Comparison of ENCODE assay signal across 22 cellular contexts in the genomic region with DNA sequence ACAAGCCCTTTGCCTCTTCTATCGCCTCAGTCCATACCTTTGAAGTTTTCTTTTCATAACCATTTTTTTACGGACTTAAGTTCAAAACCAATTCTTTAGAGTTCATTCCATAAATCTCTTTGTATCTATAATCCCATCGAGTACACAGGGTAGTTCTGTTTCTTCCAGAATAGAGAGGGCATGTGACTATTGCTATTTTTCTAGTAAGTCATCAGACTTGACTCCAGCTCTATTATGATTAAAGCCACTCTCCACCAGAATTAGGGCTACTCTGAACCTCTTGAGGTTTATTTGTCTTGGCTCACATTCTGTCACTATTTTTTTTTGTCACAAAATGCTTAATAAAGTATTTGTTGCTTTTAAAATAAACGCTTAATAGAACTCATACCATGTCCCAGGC.
"Had no signal": no experiment of that assay in that cellular context is flagged by ENCODE, and none has a peak within 500 bp of the region (broad histone marks: within the 10 kb centered on the region; RNA-seq: fewer than 3 reads in every experiment).

No MANE protein-coding gene starts in this region.

- H3K27ac ChIP-seq: SJSA1 had no signal

- H3K36me3 Mint-ChIP-seq: T-cell had no signal

- H3K27me3 ChIP-seq: MG63, SJSA1 had no signal

- H3K36me3 ChIP-seq: MG63, SJSA1 had no signal

- H3K4me3 Mint-ChIP-seq: T-cell had no signal

- H3K9me3 ChIP-seq: MG63, SJSA1, SK-N-SH had no signal

- H3K4me3 ChIP-seq: MG63, SJSA1 had no signal

- H3K27me3 Mint-ChIP-seq: T-cell had no signal

- DNase-seq: IMR-90, Karpas-422, KG1, MG63, NCI-H1436, NCI-H187, NCI-H2029, NCI-H2081 treated with DMSO at 0.1 percent for 48 hours, NCI-H2171, NCI-H226, NCI-H446, NCI-H510A, NCI-H524 treated with DMSO at 0.1 percent for 48 hours, NCI-H82, Right ventricle myocardium superior, RPMI8226, SIG-M5, SK-N-SH, SW 1271, T-cell had no signal

- ATAC-seq: HepG2, T-cell had no signal

- H3K27ac Mint-ChIP-seq: T-cell had no signal

- H3K9me3 Mint-ChIP-seq: T-cell had no signal
